In the genomic region with DNA sequence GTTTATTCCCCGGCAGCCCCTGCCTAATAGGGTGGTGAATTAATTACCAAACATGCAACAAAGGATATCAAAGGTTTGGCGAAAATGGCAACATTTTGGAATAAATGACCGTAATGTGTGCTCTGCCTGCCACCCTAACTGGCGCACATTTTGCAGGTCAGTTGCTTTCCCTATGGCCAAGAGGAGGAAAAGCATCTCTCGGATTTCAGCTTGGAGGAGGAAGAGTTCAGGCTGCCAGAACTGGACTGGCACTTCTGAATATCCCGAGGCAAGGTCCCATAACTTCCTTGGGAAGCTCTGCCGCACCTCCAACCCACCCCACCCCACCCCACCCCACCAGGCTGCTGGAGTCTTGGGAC, we compare ENCODE assay signal across 11 cellular contexts. TPM values are rescaled to one million over a fixed set of nuclear protein-coding genes. Genes with fewer than 3 reads are reported as not detected.
DNase-seq lines count a peak whose midpoint lies in the region; ATAC-seq and TF ChIP-seq lines count a peak whose summit lies in the region.
"Had no signal": no experiment of that assay in that cellular context is flagged by ENCODE, and none has a peak within 500 bp of the region (broad histone marks: within the 10 kb centered on the region; RNA-seq: fewer than 3 reads in every experiment).

No MANE protein-coding gene starts in this region.

- H3K79me2 ChIP-seq in ACC112 (ENCODE audit: control insufficient read depth, insufficient read depth, low read length, unreplicated experiment): no peaks in the 10 kb centered on the region

- H3K27me3 Mint-ChIP-seq in progenitor cell of endocrine pancreas: peaks cover 6% of the 10 kb centered on the region

- ATAC-seq in Right ventricle myocardium superior (ENCODE audit: poor library complexity) (peak; percentile 41), GM19324 (IDR thresholded peaks at IDR 0.05; ENCODE audit: low FRiP score, unreplicated experiment) (no peak)
- ATAC-seq: natural killer cell treated with Interleukin-12 subunit alpha and Interleukin-12 subunit beta and Interleukin-15 and Interleukin-18, amount 100 ng/mL, for 72 hours had no signal

- H3K4me1 ChIP-seq in ACC112 (ENCODE audit: control insufficient read depth, insufficient read depth, low read length, unreplicated experiment) (no peaks in the 10 kb centered on the region), rectal smooth muscle tissue (ENCODE audit: control insufficient read depth, insufficient read depth, low read length) (no peaks in the 10 kb centered on the region)

- no peak overlapping the region for H3K27ac ChIP-seq in ACC112 (ENCODE audit: low read depth, low read length)
- no peak overlapping the region for H3K27ac ChIP-seq in rectal smooth muscle tissue (ENCODE audit: low read depth, low read length)

- H3K27me3 ChIP-seq in ACC112 (ENCODE audit: insufficient read depth, low read length) (peaks cover 53% of the 10 kb centered on the region), rectal smooth muscle tissue (ENCODE audit: control insufficient read depth, insufficient read depth, low read length) (no peaks in the 10 kb centered on the region)

- H3K36me3 ChIP-seq in ACC112 (ENCODE audit: insufficient read depth, low read length) (no peaks in the 10 kb centered on the region), rectal smooth muscle tissue (ENCODE audit: control insufficient read depth, insufficient read depth, low read length) (no peaks in the 10 kb centered on the region)

- H3K27ac Mint-ChIP-seq in progenitor cell of endocrine pancreas: no peak overlapping the region
- H3K27ac Mint-ChIP-seq: natural killer cell treated with Interleukin-12 subunit alpha and Interleukin-12 subunit beta and Interleukin-15 and Interleukin-18, amount 100 ng/mL, for 72 hours had no signal

- DNase-seq in RKO (ENCODE audit: low spot score) (peak; percentile 13), Right ventricle myocardium superior (no peak), NCI-H1417 treated with DMSO at 0.1 percent for 48 hours (lab: John Stamatoyannopoulos, UW) (no peak), NCI-H146 treated with DMSO at 0.1 percent for 48 hours (lab: John Stamatoyannopoulos, UW; ENCODE audit: unreplicated experiment) (no peak), progenitor cell of endocrine pancreas (ENCODE audit: low spot score, unreplicated experiment) (no peak)
- DNase-seq: AML-193, NCI-H446 had no signal

- no peak overlapping the region for H3K9ac ChIP-seq in rectal smooth muscle tissue (ENCODE audit: low read length)

- no peaks in the 10 kb centered on the region for H3K4me1 Mint-ChIP-seq in progenitor cell of endocrine pancreas (ENCODE audit: low read depth)

- TF ChIP-seq CTCF in progenitor cell of endocrine pancreas (IDR thresholded peaks at IDR 0.05; ENCODE audit: unreplicated experiment): no peak

- peak overlapping the region; percentile 78 for H3K4me3 ChIP-seq in ACC112 (ENCODE audit: low read depth, low read length)
- peak overlapping the region; percentile 70 for H3K4me3 ChIP-seq in rectal smooth muscle tissue (ENCODE audit: low read length)

- H2AFZ ChIP-seq in ACC112 (ENCODE audit: low read length, unreplicated experiment): peak overlapping the region; percentile 81

- H3K4me3 Mint-ChIP-seq in progenitor cell of endocrine pancreas (ENCODE audit: low read depth): no peak overlapping the region

- peaks cover 3% of the 10 kb centered on the region for H3K36me3 Mint-ChIP-seq in progenitor cell of endocrine pancreas (ENCODE audit: insufficient read depth)
- H3K36me3 Mint-ChIP-seq: natural killer cell treated with Interleukin-12 subunit alpha and Interleukin-12 subunit beta and Interleukin-15 and Interleukin-18, amount 100 ng/mL, for 72 hours had no signal

- intact Hi-C loops in Right ventricle myocardium superior (cut with DNase I): loop anchor here (5.0 kb wide), 1 partner anchor 166 kb away; no protein-coding TSS in a partner anchor

- H3K9me3 Mint-ChIP-seq in progenitor cell of endocrine pancreas (ENCODE audit: low read depth): peaks cover 13% of the 10 kb centered on the region

RNA-seq across cellular contexts. Expression of gene SLC25A52, which starts 37.1 kb away (rescaled TPM):
- total RNA-seq in Right ventricle myocardium superior (not detected), progenitor cell of endocrine pancreas (not detected in 2 replicates)

RNA-seq across cellular contexts. Expression of gene B4GALT6, which starts 39.2 kb away (rescaled TPM):
- total RNA-seq in Right ventricle myocardium superior (7.4 TPM), progenitor cell of endocrine pancreas (32.2 and 33.1 TPM in 2 replicates)
